ENCODE assay signal across 10 cellular contexts in the genomic region with DNA sequence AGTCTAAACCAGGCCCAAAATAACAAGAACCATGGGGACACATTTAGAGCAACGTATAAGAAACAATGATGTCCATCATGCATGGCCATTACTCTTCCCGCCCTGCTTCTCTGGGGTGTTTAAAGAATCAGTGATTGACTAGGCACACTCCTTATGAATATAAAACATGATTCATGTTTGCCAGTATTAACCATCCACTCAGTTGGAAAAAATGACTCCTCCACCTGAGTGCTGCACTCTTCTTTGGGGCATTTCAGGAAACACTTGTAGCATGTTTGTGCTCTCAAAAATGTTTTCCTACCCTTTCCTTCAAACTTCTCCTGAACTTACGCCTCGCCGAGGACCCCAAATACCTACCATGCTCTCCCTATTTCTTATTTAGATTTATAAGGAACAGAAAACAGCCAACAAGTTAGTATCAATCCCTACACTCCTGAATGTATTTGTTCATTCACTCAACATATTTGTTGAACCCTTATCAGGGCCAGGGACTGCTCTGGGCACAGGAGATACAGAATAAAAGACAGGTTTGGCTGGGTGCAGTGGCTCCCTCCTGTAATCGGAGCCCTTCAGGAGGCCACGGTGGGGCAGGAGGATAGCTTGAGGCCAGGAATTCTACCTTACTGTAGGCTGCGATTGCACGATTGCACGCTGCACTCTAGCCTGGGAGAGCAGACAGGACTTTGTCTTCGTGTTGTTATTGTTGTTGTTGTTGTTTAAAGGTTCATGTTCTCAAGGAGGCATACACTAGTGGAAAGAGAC.
A peak's percentile ranks its signal among the peaks of the same experiment; 100 is the strongest.
DNase-seq lines count a peak whose midpoint lies in the region; ATAC-seq and TF ChIP-seq lines count a peak whose summit lies in the region.
"Had no signal": no experiment of that assay in that cellular context is flagged by ENCODE, and none has a peak within 500 bp of the region (broad histone marks: within the 10 kb centered on the region; RNA-seq: fewer than 3 reads in every experiment).

No MANE protein-coding gene starts in this region.

- DNase-seq in left ventricle myocardium inferior: no peak
- no peak for DNase-seq in cardiac septum (ENCODE audit: low spot score)
- DNase-seq in dorsolateral prefrontal cortex: no peak
- DNase-seq in upper lobe of right lung: no peak
- DNase-seq in posterior cingulate gyrus: no peak
- no peak for DNase-seq in NCI-H2029 (lab: John Stamatoyannopoulos, UW)
- no peak for DNase-seq in NCI-H524 (lab: John Stamatoyannopoulos, UW)
- DNase-seq: NCI-H1048, NCI-H69 had no signal

- no peaks in the 10 kb centered on the region for H3K36me3 ChIP-seq in left ventricle myocardium inferior
- H3K36me3 ChIP-seq in muscle layer of colon (ENCODE audit: insufficient read depth, low read length): no peaks in the 10 kb centered on the region
- H3K36me3 ChIP-seq in upper lobe of right lung: no peaks in the 10 kb centered on the region

- H3K4me1 ChIP-seq in left ventricle myocardium inferior (peaks cover 49% of the 10 kb centered on the region), muscle layer of colon (ENCODE audit: insufficient read depth, low read length) (peaks cover 24% of the 10 kb centered on the region), upper lobe of right lung (peaks cover 29% of the 10 kb centered on the region)

- no peak for TF ChIP-seq CTCF in left ventricle myocardium inferior (IDR thresholded peaks at IDR 0.05; ENCODE audit: borderline replicate concordance)
- TF ChIP-seq CTCF in dorsolateral prefrontal cortex (IDR thresholded peaks at IDR 0.05 in 54 of 56, conservative IDR thresholded peaks at IDR 0.05 in 2 of 56; ENCODE audit: low read depth in 1 of 56, partially characterized antibody in 56 of 56): no peak
- TF ChIP-seq CTCF in upper lobe of right lung (IDR thresholded peaks at IDR 0.05): no peak

- H3K27ac ChIP-seq in left ventricle myocardium inferior (replicated peaks) (peak overlapping the region; percentile 93), dorsolateral prefrontal cortex (peak overlapping the region in 55 of 59 donors; percentile 18 to 98 (median 95)), muscle layer of colon (ENCODE audit: low read depth, low read length) (peak overlapping the region; percentile 86), upper lobe of right lung (peak overlapping the region; percentile 94)

- intact Hi-C loops in left ventricle myocardium inferior (cut with micrococcal nuclease): no loop called here
- intact Hi-C loops in cardiac septum (cut with DNase I): loop anchor here (5.0 kb wide), 2 partner anchors 61 to 281 kb away; no protein-coding TSS in a partner anchor
- intact Hi-C loops in dorsolateral prefrontal cortex (cut with DNase I): loop anchor here (5.0 to 10.0 kb wide), 4 partner anchors 59 to 283 kb away; no protein-coding TSS in a partner anchor
- intact Hi-C loops in upper lobe of right lung (cut with DNase I): no loop called here
- intact Hi-C loops in posterior cingulate gyrus (cut with DNase I): loop anchor here (10.0 kb wide), 2 partner anchors 77 to 283 kb away; no protein-coding TSS in a partner anchor

- no peak overlapping the region for H3K9ac ChIP-seq in muscle layer of colon (ENCODE audit: low read length)

- H3K9me3 ChIP-seq in left ventricle myocardium inferior (replicated peaks): no peaks in the 10 kb centered on the region
- no peaks in the 10 kb centered on the region for H3K9me3 ChIP-seq in muscle layer of colon (ENCODE audit: low read length)
- H3K9me3 ChIP-seq in upper lobe of right lung: no peaks in the 10 kb centered on the region

- peak; percentile 3 for ATAC-seq in upper lobe of right lung

- no peak overlapping the region for H3K4me3 ChIP-seq in left ventricle myocardium inferior
- H3K4me3 ChIP-seq in dorsolateral prefrontal cortex: peak overlapping the region in 7 of 59 donors; percentile 65 to 73 (median 70)
- no peak overlapping the region for H3K4me3 ChIP-seq in muscle layer of colon (ENCODE audit: low read depth in 1 of 2, low read length in 2 of 2)
- no peak overlapping the region for H3K4me3 ChIP-seq in upper lobe of right lung

- H3K27me3 ChIP-seq in left ventricle myocardium inferior (ENCODE audit: low read depth) (no peaks in the 10 kb centered on the region), dorsolateral prefrontal cortex (no peaks in the 10 kb centered on the region), muscle layer of colon (ENCODE audit: control insufficient read depth in 1 of 2, insufficient read depth in 2 of 2, low read length in 2 of 2) (no peaks in the 10 kb centered on the region), upper lobe of right lung (no peaks in the 10 kb centered on the region)

Comparison
In these comparisons a context has a peak if more than half of its experiments do, and no peak if none do; other contexts are left out.
1. intact Hi-C loops: an anchor here in cardiac septum (5.0 kb wide), dorsolateral prefrontal cortex (5.0 to 10.0 kb wide) and posterior cingulate gyrus (10.0 kb wide); none called in left ventricle myocardium inferior and upper lobe of right lung.